19 cellular contexts compared by ENCODE assay signal in genomic region chr18:21123290-21123926, GRCh38.
"Had no signal": no experiment of that assay in that cellular context is flagged by ENCODE, and none has a peak within 500 bp of the region (broad histone marks: within the 10 kb centered on the region; RNA-seq: fewer than 3 reads in every experiment).

No MANE protein-coding gene starts in this region.

- H3K4me1 Mint-ChIP-seq: neural progenitor cell, WTC11 had no signal

- H3K4me2 ChIP-seq: neural progenitor cell had no signal

- H3K4me3 ChIP-seq: dorsolateral prefrontal cortex, neural progenitor cell, prostate gland, right atrium auricular region, vagina had no signal

- H2AFZ ChIP-seq: neural progenitor cell had no signal

- H3K4me1 ChIP-seq: neural progenitor cell, prostate gland, right atrium auricular region had no signal

- H3K9me3 Mint-ChIP-seq: activated CD4-positive, alpha-beta memory T cell treated with anti-CD3 and anti-CD28 coated beads, Interleukin-2, amount 10 ng/mL, durations not matched to agents 7 days and 5 days; neural progenitor cell; stimulated activated naive CD8-positive, alpha-beta T cell treated with anti-CD3 and anti-CD28 coated beads, Interleukin-15, Interleukin-2, amounts not matched to agents 100 ng/mL and 50 ng/mL, for 24 hours; T-helper 2 cell treated with Interferon-gamma antibody and Interleukin-4, amounts not matched to agents 5 μg/mL and 100 μg/mL, for 36 hours had no signal

- H3K27ac ChIP-seq: brain microvascular endothelial cell, dorsolateral prefrontal cortex, neural progenitor cell, prostate gland, right atrium auricular region, vagina had no signal

- H3K36me3 Mint-ChIP-seq: neural progenitor cell, WTC11 had no signal

- H3K36me3 ChIP-seq: brain microvascular endothelial cell, neural progenitor cell, prostate gland, right atrium auricular region, vagina had no signal

- H3K27me3 ChIP-seq: brain microvascular endothelial cell, dorsolateral prefrontal cortex, neural progenitor cell, right atrium auricular region, vagina had no signal

- H3K9ac ChIP-seq: neural progenitor cell had no signal

- H3K27ac Mint-ChIP-seq: activated CD4-positive, alpha-beta memory T cell treated with anti-CD3 and anti-CD28 coated beads, Interleukin-2, amount 10 ng/mL, durations not matched to agents 7 days and 5 days; activated CD4-positive, alpha-beta T cell treated with anti-CD3 and anti-CD28 coated beads for 36 hours; neural progenitor cell; stimulated activated naive CD8-positive, alpha-beta T cell treated with anti-CD3 and anti-CD28 coated beads, Interleukin-15, Interleukin-2, amounts not matched to agents 100 ng/mL and 50 ng/mL, for 24 hours; T-helper 2 cell treated with Interferon-gamma antibody and Interleukin-4, amounts not matched to agents 5 μg/mL and 100 μg/mL, for 36 hours; WTC11 had no signal

- H3K9me3 ChIP-seq: prostate gland, right atrium auricular region, vagina had no signal

- DNase-seq: activated CD4-positive, alpha-beta memory T cell treated with anti-CD3 and anti-CD28 coated beads, Interleukin-2, amount 10 ng/mL, durations not matched to agents 7 days and 5 days; activated CD4-positive, alpha-beta T cell treated with anti-CD3 and anti-CD28 coated beads for 36 hours; activated CD8-positive, alpha-beta memory T cell treated with anti-CD3 and anti-CD28 coated beads, Interleukin-2, amount 50 U/mL, for 48 hours; activated naive CD4-positive, alpha-beta T cell; aorta; brain microvascular endothelial cell; central memory CD4-positive, alpha-beta T cell; dorsolateral prefrontal cortex; foreskin fibroblast; left ventricle myocardium superior; stimulated activated CD4-positive, alpha-beta T cell treated with anti-CD3 and anti-CD28 coated beads, Interleukin-2, amount 100 ng/mL, for 24 hours; trophoblast cell had no signal

- H3K4me3 Mint-ChIP-seq: activated CD4-positive, alpha-beta memory T cell treated with anti-CD3 and anti-CD28 coated beads, Interleukin-2, amount 10 ng/mL, durations not matched to agents 7 days and 5 days; activated CD4-positive, alpha-beta T cell treated with anti-CD3 and anti-CD28 coated beads for 36 hours; neural progenitor cell; stimulated activated naive CD8-positive, alpha-beta T cell treated with anti-CD3 and anti-CD28 coated beads, Interleukin-15, Interleukin-2, amounts not matched to agents 100 ng/mL and 50 ng/mL, for 24 hours; T-helper 2 cell treated with Interferon-gamma antibody and Interleukin-4, amounts not matched to agents 5 μg/mL and 100 μg/mL, for 36 hours; WTC11 had no signal

- ATAC-seq: activated CD4-positive, alpha-beta T cell treated with anti-CD3 and anti-CD28 coated beads for 36 hours; left ventricle myocardium superior; WTC11 had no signal

- H3K27me3 Mint-ChIP-seq: activated CD4-positive, alpha-beta T cell treated with anti-CD3 and anti-CD28 coated beads for 36 hours; stimulated activated naive CD8-positive, alpha-beta T cell treated with anti-CD3 and anti-CD28 coated beads, Interleukin-15, Interleukin-2, amounts not matched to agents 100 ng/mL and 50 ng/mL, for 24 hours had no signal
